ENCODE assay signal across 21 cellular contexts in genomic region chr6:97456070-97456469, GRCh38.
"Had no signal": no experiment of that assay in that cellular context is flagged by ENCODE, and none has a peak within 500 bp of the region (broad histone marks: within the 10 kb centered on the region; RNA-seq: fewer than 3 reads in every experiment).

No MANE protein-coding gene starts in this region.

- ATAC-seq: body of pancreas; gastrocnemius medialis; heart left ventricle; left lung; stimulated activated effector memory CD8-positive, alpha-beta T cell treated with anti-CD3 and anti-CD28 coated beads, Interleukin-12 subunit alpha, Interleukin-12 subunit beta, amount 100 ng/mL, for 72 hours had no signal

- H3K9me3 Mint-ChIP-seq: activated naive CD8-positive, alpha-beta T cell treated with anti-CD3 and anti-CD28 coated beads for 36 hours; activated T-helper 1 cell treated with anti-CD3 and anti-CD28 coated beads, Interleukin-12 subunit alpha, Interleukin-12 subunit beta, Interleukin-2, Interleukin-4 antibody, amounts not matched to agents 30 ng/mL and 10 ng/mL and 1 ng/mL, durations not matched to agents 14 hours and 24 hours and 36 hours had no signal

- H3K36me3 ChIP-seq: gastrocnemius medialis, heart left ventricle, left lung, tibial artery, uterus had no signal

- DNase-seq: activated CD4-positive, CD25-positive, alpha-beta regulatory T cell treated with anti-CD3 and anti-CD28 coated beads, Interleukin-2, amount 50 U/mL, for 72 hours; activated naive CD8-positive, alpha-beta T cell treated with anti-CD3 and anti-CD28 coated beads for 36 hours; amygdala; body of pancreas; central memory CD4-positive, alpha-beta T cell; effector CD4-positive, alpha-beta T cell; gastrocnemius medialis; heart left ventricle; left lung; mammary epithelial cell; naive B cell; stimulated activated CD4-positive, alpha-beta T cell treated with anti-CD3 and anti-CD28 coated beads, Interleukin-12 subunit alpha, Interleukin-12 subunit beta, amount 100 ng/mL, for 4 hours; stimulated activated CD4-positive, alpha-beta T cell treated with anti-CD3 and anti-CD28 coated beads, Interleukin-2, amount 100 ng/mL, for 24 hours; T-helper 9 cell; tibial artery; uterus had no signal

- H3K9me3 ChIP-seq: body of pancreas, gastrocnemius medialis, heart left ventricle, left lung, tibial artery, uterus had no signal

- H3K4me1 ChIP-seq: body of pancreas, gastrocnemius medialis, heart left ventricle, left lung, parathyroid adenoma, tibial artery, uterus had no signal

- H3K36me3 Mint-ChIP-seq: activated naive CD8-positive, alpha-beta T cell treated with anti-CD3 and anti-CD28 coated beads for 36 hours; naive B cell; stimulated activated effector memory CD8-positive, alpha-beta T cell treated with anti-CD3 and anti-CD28 coated beads, Interleukin-12 subunit alpha, Interleukin-12 subunit beta, amount 100 ng/mL, for 72 hours had no signal

- H3K4me1 Mint-ChIP-seq: activated naive CD8-positive, alpha-beta T cell treated with anti-CD3 and anti-CD28 coated beads for 36 hours; naive B cell; stimulated activated effector memory CD8-positive, alpha-beta T cell treated with anti-CD3 and anti-CD28 coated beads, Interleukin-12 subunit alpha, Interleukin-12 subunit beta, amount 100 ng/mL, for 72 hours had no signal

- H3K27me3 ChIP-seq: body of pancreas, gastrocnemius medialis, left lung, tibial artery, uterus had no signal

- H3K27me3 Mint-ChIP-seq: activated naive CD8-positive, alpha-beta T cell treated with anti-CD3 and anti-CD28 coated beads for 36 hours had no signal

- H3K9ac ChIP-seq: parathyroid adenoma had no signal

- H3K27ac ChIP-seq: body of pancreas, coronary artery, epithelial cell of prostate, gastrocnemius medialis, heart left ventricle, left lung, parathyroid adenoma, tibial artery, uterus had no signal

- H3K4me3 ChIP-seq: body of pancreas, coronary artery, gastrocnemius medialis, heart left ventricle, left lung, tibial artery, uterus had no signal

- H3K27ac Mint-ChIP-seq: activated naive CD8-positive, alpha-beta T cell treated with anti-CD3 and anti-CD28 coated beads for 36 hours; activated T-helper 1 cell treated with anti-CD3 and anti-CD28 coated beads, Interleukin-12 subunit alpha, Interleukin-12 subunit beta, Interleukin-2, Interleukin-4 antibody, amounts not matched to agents 30 ng/mL and 10 ng/mL and 1 ng/mL, durations not matched to agents 14 hours and 24 hours and 36 hours; naive B cell; stimulated activated effector memory CD8-positive, alpha-beta T cell treated with anti-CD3 and anti-CD28 coated beads, Interleukin-12 subunit alpha, Interleukin-12 subunit beta, amount 100 ng/mL, for 72 hours had no signal

- H3K4me3 Mint-ChIP-seq: activated naive CD8-positive, alpha-beta T cell treated with anti-CD3 and anti-CD28 coated beads for 36 hours; activated T-helper 1 cell treated with anti-CD3 and anti-CD28 coated beads, Interleukin-12 subunit alpha, Interleukin-12 subunit beta, Interleukin-2, Interleukin-4 antibody, amounts not matched to agents 30 ng/mL and 10 ng/mL and 1 ng/mL, durations not matched to agents 14 hours and 24 hours and 36 hours; naive B cell; stimulated activated effector memory CD8-positive, alpha-beta T cell treated with anti-CD3 and anti-CD28 coated beads, Interleukin-12 subunit alpha, Interleukin-12 subunit beta, amount 100 ng/mL, for 72 hours had no signal
